20 cellular contexts compared by ENCODE assay signal in genomic region chr12:112087851-112088250, GRCh38. TPM values are rescaled to one million over a fixed set of nuclear protein-coding genes. Genes with fewer than 3 reads are reported as not detected.
DNase-seq lines count a peak whose midpoint lies in the region; ATAC-seq, FAIRE-seq and TF ChIP-seq lines count a peak whose summit lies in the region.
"Had no signal": no experiment of that assay in that cellular context is flagged by ENCODE, and none has a peak within 500 bp of the region (broad histone marks: within the 10 kb centered on the region; RNA-seq: fewer than 3 reads in every experiment).

No MANE protein-coding gene starts in this region.

- ATAC-seq in activated CD8-positive, alpha-beta T cell treated with anti-CD3 and anti-CD28 coated beads, Interleukin-2, amount 10 ng/mL, durations not matched to agents 7 days and 5 days = no peak
- no peak for ATAC-seq in naive thymus-derived CD8-positive, alpha-beta T cell
- ATAC-seq in GM21528 (IDR thresholded peaks at IDR 0.05; ENCODE audit: low FRiP score, unreplicated experiment) = no peak
- no peak for ATAC-seq in HG03039 (IDR thresholded peaks at IDR 0.05; ENCODE audit: unreplicated experiment)
- ATAC-seq: GM12878 had no signal

- CTCF ChIA-PET in activated CD8-positive, alpha-beta T cell treated with anti-CD3 and anti-CD28 coated beads, Interleukin-2, amount 10 ng/mL, durations not matched to agents 7 days and 5 days (lab: Charles Lee) = interaction anchor here (1.4 to 2.6 kb wide), 2 partner anchors 12 to 16 kb away, joined by 3 to 9 read pairs; no protein-coding TSS in a partner anchor

- no peak overlapping the region for H3K4me3 Mint-ChIP-seq in activated naive CD4-positive, alpha-beta T cell treated with anti-CD3 and anti-CD28 coated beads, Interleukin-2, amount 50 U/mL, for 24 hours
- H3K4me3 Mint-ChIP-seq in activated CD8-positive, alpha-beta T cell treated with anti-CD3 and anti-CD28 coated beads, Interleukin-2, amount 10 ng/mL, durations not matched to agents 7 days and 5 days = no peak overlapping the region
- no peak overlapping the region for H3K4me3 Mint-ChIP-seq in naive thymus-derived CD8-positive, alpha-beta T cell
- H3K4me3 Mint-ChIP-seq: CD14-positive monocyte, HFFc6 had no signal

- TF ChIP-seq POLR2A in H54 (IDR thresholded peaks at IDR 0.05; ENCODE audit: low read depth, low read length) = no peak

- FAIRE-seq in H54 (lab: Jason Lieb, UNC) = peak; percentile 75
- FAIRE-seq: GM12878, GM19239 had no signal

- no peaks in the 10 kb centered on the region for H3K9me3 Mint-ChIP-seq in activated naive CD4-positive, alpha-beta T cell treated with anti-CD3 and anti-CD28 coated beads, Interleukin-2, amount 50 U/mL, for 24 hours
- no peaks in the 10 kb centered on the region for H3K9me3 Mint-ChIP-seq in activated CD8-positive, alpha-beta T cell treated with anti-CD3 and anti-CD28 coated beads, Interleukin-2, amount 10 ng/mL, durations not matched to agents 7 days and 5 days (ENCODE audit: insufficient read depth)
- no peaks in the 10 kb centered on the region for H3K9me3 Mint-ChIP-seq in naive thymus-derived CD8-positive, alpha-beta T cell
- H3K9me3 Mint-ChIP-seq: CD14-positive monocyte, HFFc6 had no signal

- POLR2A ChIA-PET in activated CD8-positive, alpha-beta T cell treated with anti-CD3 and anti-CD28 coated beads, Interleukin-2, amount 10 ng/mL, durations not matched to agents 7 days and 5 days (lab: Charles Lee) = no interaction called here
- POLR2A ChIA-PET in naive thymus-derived CD8-positive, alpha-beta T cell (lab: Charles Lee) = no interaction called here

- no peak for DNase-seq in activated naive CD4-positive, alpha-beta T cell treated with Interleukin-2 at 50 U/mL for 16 hours
- DNase-seq in H54 (ENCODE audit: insufficient read length, low spot score) (no peak), RKO (ENCODE audit: low spot score) (no peak)
- no peak for DNase-seq in activated CD8-positive, alpha-beta T cell treated with anti-CD3 and anti-CD28 coated beads, Interleukin-2, amount 10 ng/mL, durations not matched to agents 7 days and 5 days
- no peak for DNase-seq in naive thymus-derived CD8-positive, alpha-beta T cell
- DNase-seq: Calu3, DMS79, GM23248, HFFc6, MM.1S, NCI-H1105, NCI-H187, NCI-H446 treated with DMSO at 0.1 percent for 48 hours, NCI-H774 had no signal

- no peaks in the 10 kb centered on the region for H3K27me3 Mint-ChIP-seq in activated naive CD4-positive, alpha-beta T cell treated with anti-CD3 and anti-CD28 coated beads, Interleukin-2, amount 50 U/mL, for 24 hours
- H3K27me3 Mint-ChIP-seq in activated CD8-positive, alpha-beta T cell treated with anti-CD3 and anti-CD28 coated beads, Interleukin-2, amount 10 ng/mL, durations not matched to agents 7 days and 5 days (ENCODE audit: low read depth) = no peaks in the 10 kb centered on the region
- no peaks in the 10 kb centered on the region for H3K27me3 Mint-ChIP-seq in naive thymus-derived CD8-positive, alpha-beta T cell

- peak overlapping the region; percentile 48 for H3K27ac Mint-ChIP-seq in activated naive CD4-positive, alpha-beta T cell treated with anti-CD3 and anti-CD28 coated beads, Interleukin-2, amount 50 U/mL, for 24 hours
- peak overlapping the region; percentile 26 for H3K27ac Mint-ChIP-seq in activated CD8-positive, alpha-beta T cell treated with anti-CD3 and anti-CD28 coated beads, Interleukin-2, amount 10 ng/mL, durations not matched to agents 7 days and 5 days
- H3K27ac Mint-ChIP-seq in naive thymus-derived CD8-positive, alpha-beta T cell = peak overlapping the region in 7 of 10 donors; percentile 1 to 32 (median 16)
- H3K27ac Mint-ChIP-seq: HFFc6 had no signal

- peaks cover 26% of the 10 kb centered on the region for H3K4me1 Mint-ChIP-seq in activated naive CD4-positive, alpha-beta T cell treated with anti-CD3 and anti-CD28 coated beads, Interleukin-2, amount 50 U/mL, for 24 hours
- peaks cover 16% of the 10 kb centered on the region for H3K4me1 Mint-ChIP-seq in activated CD8-positive, alpha-beta T cell treated with anti-CD3 and anti-CD28 coated beads, Interleukin-2, amount 10 ng/mL, durations not matched to agents 7 days and 5 days (ENCODE audit: low read depth)
- peaks cover 3 to 13% (median 8%) of the 10 kb centered on the region in 4 donors for H3K4me1 Mint-ChIP-seq in naive thymus-derived CD8-positive, alpha-beta T cell

- H3K36me3 Mint-ChIP-seq in activated naive CD4-positive, alpha-beta T cell treated with anti-CD3 and anti-CD28 coated beads, Interleukin-2, amount 50 U/mL, for 24 hours = peaks cover 18% of the 10 kb centered on the region
- peaks cover 50% of the 10 kb centered on the region for H3K36me3 Mint-ChIP-seq in activated CD8-positive, alpha-beta T cell treated with anti-CD3 and anti-CD28 coated beads, Interleukin-2, amount 10 ng/mL, durations not matched to agents 7 days and 5 days (ENCODE audit: low read depth)
- peaks cover 0 to 87% (median 11%) of the 10 kb centered on the region in 3 donors for H3K36me3 Mint-ChIP-seq in naive thymus-derived CD8-positive, alpha-beta T cell

RNA-seq across cellular contexts. Expression of gene NAA25, which starts 20.7 kb away (rescaled TPM):
- 10 to 100 TPM; 27.5 to 31.2 TPM for total RNA-seq in activated CD8-positive, alpha-beta T cell treated with anti-CD3 and anti-CD28 coated beads, Interleukin-2, amount 10 ng/mL, durations not matched to agents 7 days and 5 days
- 10 to 100 TPM; 37.3 to 44.0 TPM for total RNA-seq in naive thymus-derived CD8-positive, alpha-beta T cell
- polyA plus RNA-seq in naive thymus-derived CD8-positive, alpha-beta T cell = 10 to 100 TPM in 1 of 3 donors, 1 to 10 TPM in 2; 8.7 to 17.3 (median 8.9) TPM

RNA-seq across cellular contexts. Expression of gene TRAFD1, which starts 37.5 kb away (rescaled TPM):
- total RNA-seq in activated CD8-positive, alpha-beta T cell treated with anti-CD3 and anti-CD28 coated beads, Interleukin-2, amount 10 ng/mL, durations not matched to agents 7 days and 5 days = 10 to 100 TPM; 54.6 to 55.9 TPM
- 10 to 100 TPM; 36.1 to 38.4 TPM for total RNA-seq in naive thymus-derived CD8-positive, alpha-beta T cell
- polyA plus RNA-seq in naive thymus-derived CD8-positive, alpha-beta T cell = 10 to 100 TPM; 32.5 to 57.6 (median 55.9) TPM
